Comparison of ENCODE assay signal across 8 cellular contexts in genomic region chr9:130172858-130173461, GRCh38. TPM values are rescaled to one million over a fixed set of nuclear protein-coding genes. Genes with fewer than 3 reads are reported as not detected.
A peak's percentile ranks its signal among the peaks of the same experiment; 100 is the strongest.
DNase-seq lines count a peak whose midpoint lies in the region; ATAC-seq and TF ChIP-seq lines count a peak whose summit lies in the region.

No MANE protein-coding gene starts in this region.

- intact Hi-C loops in MCF 10A (cut with micrococcal nuclease), result no loop called here
- intact Hi-C loops in left lung (cut with DNase I), result no loop called here

- H3K36me3 Mint-ChIP-seq in T-helper 2 cell treated with Interferon-gamma antibody and Interleukin-4, amounts not matched to agents 5 μg/mL and 100 μg/mL, for 36 hours (ENCODE audit: low read depth), result peaks cover 3% of the 10 kb centered on the region
- peaks cover 10% of the 10 kb centered on the region for H3K36me3 Mint-ChIP-seq in MCF 10A (ENCODE audit: insufficient read depth, unreplicated experiment)

- H3K4me1 Mint-ChIP-seq in T-helper 2 cell treated with Interferon-gamma antibody and Interleukin-4, amounts not matched to agents 5 μg/mL and 100 μg/mL, for 36 hours (ENCODE audit: low read depth), result no peaks in the 10 kb centered on the region
- no peaks in the 10 kb centered on the region for H3K4me1 Mint-ChIP-seq in MCF 10A (ENCODE audit: insufficient read depth, unreplicated experiment)

- POLR2A ChIA-PET in MCF 10A (lab: Yijun Ruan, JAX), result interaction anchor here (0.7 to 0.9 kb wide), 3 partner anchors 20 to 249 kb away, joined by 3 read pairs; no protein-coding TSS in a partner anchor

- H3K4me1 ChIP-seq in ES-I3 (ENCODE audit: insufficient read depth, low read length), result peaks cover 3% of the 10 kb centered on the region; the same call in 1 of the 2 replicates
- peaks cover 0 to 10% of the 10 kb centered on the region in 2 donors for H3K4me1 ChIP-seq in left lung

- peak; percentile 3 for ATAC-seq in left lung

- H3K4me3 ChIP-seq in left lung, result peak overlapping the region; percentile 41 to 45

- DNase-seq in T-helper 2 cell treated with Interferon-gamma antibody and Interleukin-4, amounts not matched to agents 5 μg/mL and 100 μg/mL, for 36 hours (ENCODE audit: low spot score), result peak; percentile 23
- peak; percentile 22 for DNase-seq in MCF 10A (ENCODE audit: unreplicated experiment)
- no peak for DNase-seq in left lung
- peak; percentile 18 to 19 for DNase-seq in stimulated activated CD8-positive, alpha-beta memory T cell treated with anti-CD3 and anti-CD28 coated beads, Interleukin-15, amount 100 ng/mL, for 48 hours (ENCODE audit: low read depth in 2 of 2)
- DNase-seq in NCI-H2171 (lab: John Stamatoyannopoulos, UW), result no peak
- no peak for DNase-seq in COLO829 (ENCODE audit: low spot score)
- no peak for DNase-seq in UCSD-AML1 (lab: John Stamatoyannopoulos, UW; ENCODE audit: unreplicated experiment)

- no TSS peak for BruUV-seq in MCF 10A (replicated peaks; lab: Mats Ljungman, UMichigan)

- no peaks in the 10 kb centered on the region for H3K9me3 Mint-ChIP-seq in T-helper 2 cell treated with Interferon-gamma antibody and Interleukin-4, amounts not matched to agents 5 μg/mL and 100 μg/mL, for 36 hours
- H3K9me3 Mint-ChIP-seq in MCF 10A (ENCODE audit: unreplicated experiment), result no peaks in the 10 kb centered on the region

- no peak overlapping the region for H3K27ac ChIP-seq in left lung

- no peak for TF ChIP-seq CTCF in MCF 10A (IDR thresholded peaks at IDR 0.05; ENCODE audit: unreplicated experiment)
- TF ChIP-seq CTCF in left lung (IDR thresholded peaks at IDR 0.05), result no peak

- H3K9me3 ChIP-seq in ES-I3 (ENCODE audit: control insufficient read depth, insufficient read depth, low read length) (no peaks in the 10 kb centered on the region), left lung (no peaks in the 10 kb centered on the region)

- peaks cover 36% of the 10 kb centered on the region for H3K27me3 Mint-ChIP-seq in T-helper 2 cell treated with Interferon-gamma antibody and Interleukin-4, amounts not matched to agents 5 μg/mL and 100 μg/mL, for 36 hours (ENCODE audit: low read depth)
- no peaks in the 10 kb centered on the region for H3K27me3 Mint-ChIP-seq in MCF 10A (ENCODE audit: insufficient read depth, unreplicated experiment)

- peak overlapping the region; percentile 55; the same call in 1 of the 2 replicates for H3K9ac ChIP-seq in ES-I3 (ENCODE audit: low read depth, low read length)

- CTCF ChIA-PET in MCF 10A (lab: Yijun Ruan, JAX), result no interaction called here

- H3K27me3 ChIP-seq in left lung, result peaks cover 0 to 39% of the 10 kb centered on the region in 2 donors

- H3K27ac Mint-ChIP-seq in T-helper 2 cell treated with Interferon-gamma antibody and Interleukin-4, amounts not matched to agents 5 μg/mL and 100 μg/mL, for 36 hours, result no peak overlapping the region
- H3K27ac Mint-ChIP-seq in MCF 10A (ENCODE audit: low read depth, unreplicated experiment), result no peak overlapping the region

- H3K36me3 ChIP-seq in ES-I3 (ENCODE audit: insufficient read depth, low read length) (no peaks in the 10 kb centered on the region), left lung (no peaks in the 10 kb centered on the region)

- peak overlapping the region; percentile 63 for H3K4me3 Mint-ChIP-seq in T-helper 2 cell treated with Interferon-gamma antibody and Interleukin-4, amounts not matched to agents 5 μg/mL and 100 μg/mL, for 36 hours
- peak overlapping the region; percentile 72 for H3K4me3 Mint-ChIP-seq in MCF 10A (ENCODE audit: unreplicated experiment)

RNA-seq across cellular contexts. Expression of gene NCS1, which starts 0.8 kb away (rescaled TPM):
- total RNA-seq in MCF 10A (2022) (27.8 and 41.3 TPM in 2 replicates), left lung (10 to 100 TPM; 19.6 to 19.9 TPM)

Comparison
In these comparisons a context has a peak if more than half of its experiments do, and no peak if none do; other contexts are left out.
1. DNase-seq: peak in T-helper 2 cell treated with Interferon-gamma antibody and Interleukin-4, amounts not matched to agents 5 μg/mL and 100 μg/mL, for 36 hours (single experiment), MCF 10A (single experiment) and stimulated activated CD8-positive, alpha-beta memory T cell treated with anti-CD3 and anti-CD28 coated beads, Interleukin-15, amount 100 ng/mL, for 48 hours (2 of 2); none in left lung (0 of 2), NCI-H2171 (single experiment), COLO829 (single experiment) and UCSD-AML1 (single experiment).